In the genomic region with DNA sequence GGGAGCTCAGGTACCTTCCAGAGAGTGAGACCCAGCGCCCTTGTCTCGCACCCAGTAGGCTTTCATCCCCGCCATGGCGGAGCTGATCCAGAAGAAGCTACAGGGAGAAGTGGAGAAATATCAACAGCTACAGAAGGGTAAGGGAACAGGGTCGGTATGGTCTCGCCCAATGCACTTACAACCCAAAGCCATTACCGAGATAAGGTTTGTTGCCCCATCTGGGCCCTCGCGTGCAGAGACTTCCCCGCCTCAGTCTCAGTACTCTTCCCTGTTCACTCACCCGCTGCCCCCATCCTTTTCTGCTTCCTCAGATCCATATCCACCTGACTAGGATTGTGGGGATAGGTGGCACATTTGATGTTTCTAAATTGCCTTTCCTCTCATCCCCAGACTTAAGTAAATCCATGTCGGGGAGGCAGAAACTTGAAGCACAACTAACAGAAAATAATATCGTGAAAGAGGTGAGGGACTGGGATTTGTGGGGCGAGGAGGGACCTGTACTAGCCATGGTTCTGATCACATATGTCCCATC, we compare ENCODE assay signal across 8 cellular contexts. TPM values are rescaled to one million over a fixed set of nuclear protein-coding genes. Genes with fewer than 3 reads are reported as not detected.
DNase-seq lines count a peak whose midpoint lies in the region; ATAC-seq and TF ChIP-seq lines count a peak whose summit lies in the region.

No MANE protein-coding gene starts in this region.

- peaks cover 10 to 23% (median 20%) of the 10 kb centered on the region in 4 donors for H3K4me1 ChIP-seq in liver (ENCODE audit: control insufficient read depth in 4 of 4, insufficient read depth in 4 of 4, low read length in 3 of 4)
- H3K4me1 ChIP-seq in urinary bladder (ENCODE audit: insufficient read depth), result no peaks in the 10 kb centered on the region

- H3K9ac ChIP-seq in liver (ENCODE audit: low read depth in 1 of 2, low read length in 2 of 2), result peak overlapping the region; percentile 68

- ATAC-seq in HG02973 (IDR thresholded peaks at IDR 0.05; ENCODE audit: unreplicated experiment), result peak; percentile 14

- TF ChIP-seq CTCF in liver (IDR thresholded peaks at IDR 0.05; ENCODE audit: low read depth, low read length, missing input control), result no peak

- no peaks in the 10 kb centered on the region for H3K27me3 ChIP-seq in liver (ENCODE audit: control insufficient read depth in 4 of 4, insufficient read depth in 4 of 4, low read length in 3 of 4)

- no peaks in the 10 kb centered on the region for H3K9me3 ChIP-seq in liver (ENCODE audit: control insufficient read depth in 4 of 4, low read length in 3 of 4)

- WGBS in liver, result 4% methylated on average over 14 of the region's 14 CpGs
- WGBS in urinary bladder, result 3% methylated on average over 14 of the region's 14 CpGs

- H3K36me3 ChIP-seq in liver (ENCODE audit: control insufficient read depth in 4 of 4, insufficient read depth in 3 of 4, low read depth in 1 of 4, low read length in 3 of 4) (peaks cover 7 to 46% (median 24%) of the 10 kb centered on the region in 4 donors), urinary bladder (ENCODE audit: insufficient read depth) (peaks cover 5% of the 10 kb centered on the region)

- H3K27ac ChIP-seq in liver (ENCODE audit: low read depth in 1 of 2, low read length in 2 of 2) (peak overlapping the region; percentile 85 to 87), urinary bladder (ENCODE audit: low read depth) (no peak overlapping the region)

- DNase-seq in D341Med (ENCODE audit: low spot score) (peak; percentile 50), amniotic epithelial cell (ENCODE audit: low read depth) (peak; percentile 33), iPS-NIHi11 (ENCODE audit: low spot score) (no peak), NCI-H69 (lab: John Stamatoyannopoulos, UW) (no peak), SHP77 (lab: John Stamatoyannopoulos, UW) (no peak)

- H3K4me3 ChIP-seq in liver (ENCODE audit: low read depth in 1 of 3, low read length in 3 of 3) (peak overlapping the region; percentile 74 to 93 (median 83)), urinary bladder (ENCODE audit: low read depth, low read length) (peak overlapping the region; percentile 77)

- no peak for TF ChIP-seq RAD21 in liver (IDR thresholded peaks at IDR 0.05)

TF ChIP-seq in liver, 16 proteins besides CTCF, POLR2A, EP300 and RAD21:
- TF ChIP-seq HNF4G (IDR thresholded peaks at IDR 0.05), result no peak
- TF ChIP-seq JUND (IDR thresholded peaks at IDR 0.05), result no peak
- no peak for TF ChIP-seq SP1 (IDR thresholded peaks at IDR 0.05)
- no peak for TF ChIP-seq YY1 (IDR thresholded peaks at IDR 0.05)
- no peak for TF ChIP-seq NR2F2 (IDR thresholded peaks at IDR 0.05)
- TF ChIP-seq HNF4A (conservative IDR thresholded peaks at IDR 0.05), result no peak
- no peak for TF ChIP-seq TAF1 (conservative IDR thresholded peaks at IDR 0.05)
- no peak for TF ChIP-seq FOXA1 (IDR thresholded peaks at IDR 0.05)
- no peak for TF ChIP-seq GABPA (IDR thresholded peaks at IDR 0.05 in 1 of 2, conservative IDR thresholded peaks at IDR 0.05 in 1 of 2)
- no peak for TF ChIP-seq FOXA2 (IDR thresholded peaks at IDR 0.05)
- TF ChIP-seq, protein P1, sequence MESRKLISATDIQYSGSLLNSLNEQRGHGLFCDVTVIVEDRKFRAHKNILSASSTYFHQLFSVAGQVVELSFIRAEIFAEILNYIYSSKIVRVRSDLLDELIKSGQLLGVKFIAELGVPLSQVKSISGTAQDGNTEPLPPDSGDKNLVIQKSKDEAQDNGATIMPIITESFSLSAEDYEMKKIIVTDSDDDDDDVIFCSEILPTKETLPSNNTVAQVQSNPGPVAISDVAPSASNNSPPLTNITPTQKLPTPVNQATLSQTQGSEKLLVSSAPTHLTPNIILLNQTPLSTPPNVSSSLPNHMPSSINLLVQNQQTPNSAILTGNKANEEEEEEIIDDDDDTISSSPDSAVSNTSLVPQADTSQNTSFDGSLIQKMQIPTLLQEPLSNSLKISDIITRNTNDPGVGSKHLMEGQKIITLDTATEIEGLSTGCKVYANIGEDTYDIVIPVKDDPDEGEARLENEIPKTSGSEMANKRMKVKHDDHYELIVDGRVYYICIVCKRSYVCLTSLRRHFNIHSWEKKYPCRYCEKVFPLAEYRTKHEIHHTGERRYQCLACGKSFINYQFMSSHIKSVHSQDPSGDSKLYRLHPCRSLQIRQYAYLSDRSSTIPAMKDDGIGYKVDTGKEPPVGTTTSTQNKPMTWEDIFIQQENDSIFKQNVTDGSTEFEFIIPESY (IDR thresholded peaks at IDR 0.05), result no peak
- no peak for TF ChIP-seq EGR1 (IDR thresholded peaks at IDR 0.05; ENCODE audit: low read depth in 2 of 2)

RNA-seq across cellular contexts. Expression of a gene that starts 0.4 kb away (rescaled TPM):
- total RNA-seq in liver, result 10 to 100 TPM; 12.5 to 22.4 TPM
- polyA plus RNA-seq in liver, result 10 to 100 TPM in 1 of 2 donors, 1 to 10 TPM in 1; 6.5 to 60.1 TPM
- total RNA-seq in urinary bladder, result 24.3 TPM
- polyA plus RNA-seq in urinary bladder, result 104 TPM

RNA-seq across cellular contexts. Expression of a gene that starts 0.8 kb away (rescaled TPM):
- 10 to 100 TPM; 17.9 to 28.3 TPM for total RNA-seq in liver
- 10 to 100 TPM; 23.0 to 30.2 TPM for polyA plus RNA-seq in liver
- total RNA-seq in urinary bladder, result 29.7 TPM
- 40.2 TPM for polyA plus RNA-seq in urinary bladder

RNA-seq across cellular contexts. Expression of a gene that starts 8.9 kb away (rescaled TPM):
- 10 to 100 TPM; 16.7 to 17.8 TPM for total RNA-seq in liver
- polyA plus RNA-seq in liver, result 10 to 100 TPM; 16.8 to 22.8 TPM
- total RNA-seq in urinary bladder, result 44.0 TPM
- polyA plus RNA-seq in urinary bladder, result 77.5 TPM

RNA-seq across cellular contexts. Expression of a gene that starts 12.9 kb away (rescaled TPM):
- total RNA-seq in liver, result 1 to 10 TPM; 1.5 to 2.2 TPM
- polyA plus RNA-seq in liver, result 1 to 10 TPM; 1.5 to 2.7 TPM
- 8.0 TPM for total RNA-seq in urinary bladder
- 19.3 TPM for polyA plus RNA-seq in urinary bladder

RNA-seq across cellular contexts. Expression of a gene that starts 18.0 kb away (rescaled TPM):
- total RNA-seq in liver (1,000 to 10,000 TPM in 1 of 2 donors, 100 to 1,000 TPM in 1; 742 to 1,432 TPM), urinary bladder (3,033 TPM)
- polyA plus RNA-seq in liver (1,000 to 10,000 TPM in 1 of 2 donors, 100 to 1,000 TPM in 1; 812 to 1,309 TPM), urinary bladder (4,357 TPM)

Comparison
In these comparisons a context has a peak if more than half of its experiments do, and no peak if none do; other contexts are left out.
1. DNase-seq: peak in D341Med (single experiment) and amniotic epithelial cell (single experiment); none in iPS-NIHi11 (single experiment), NCI-H69 (single experiment) and SHP77 (0 of 2).